In the genomic region with DNA sequence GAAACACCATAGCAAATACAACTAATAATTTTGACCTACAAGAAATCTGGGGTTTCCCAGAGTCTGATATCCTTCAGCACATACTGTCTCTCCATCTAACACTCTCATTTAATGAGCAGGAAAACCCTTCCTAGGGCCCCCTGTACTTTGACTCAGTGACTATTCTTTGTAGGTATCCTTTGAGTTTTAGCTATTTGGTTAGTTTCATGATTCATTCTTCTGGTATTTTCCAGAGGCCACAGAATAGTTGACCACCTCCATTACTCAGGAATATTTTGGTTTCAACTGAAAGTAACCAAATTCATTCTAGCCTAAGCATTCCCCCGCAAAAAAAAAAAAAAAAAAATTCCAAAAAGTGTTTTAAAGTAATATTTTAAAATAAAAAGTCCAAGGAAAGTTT, we compare ENCODE assay signal across 35 cellular contexts.
DNase-seq lines count a peak whose midpoint lies in the region; ATAC-seq and TF ChIP-seq lines count a peak whose summit lies in the region.
"Had no signal": no experiment of that assay in that cellular context is flagged by ENCODE, and none has a peak within 500 bp of the region (broad histone marks: within the 10 kb centered on the region; RNA-seq: fewer than 3 reads in every experiment).

No MANE protein-coding gene starts in this region.

- H3K36me3 Mint-ChIP-seq in MCF 10A (ENCODE audit: insufficient read depth, unreplicated experiment): peaks cover 5% of the 10 kb centered on the region
- H3K36me3 Mint-ChIP-seq: activated naive CD4-positive, alpha-beta T cell treated with anti-CD3 and anti-CD28 coated beads, Interleukin-2, amount 50 U/mL, for 24 hours; CD4-positive, CD25-positive, alpha-beta regulatory T cell; mesothelial cell of epicardium had no signal

- ATAC-seq in GM18907 (IDR thresholded peaks at IDR 0.05; ENCODE audit: unreplicated experiment): no peak
- ATAC-seq: GM12878, sciatic nerve had no signal

- H3K4me1 Mint-ChIP-seq in MCF 10A (ENCODE audit: insufficient read depth, unreplicated experiment): no peaks in the 10 kb centered on the region
- H3K4me1 Mint-ChIP-seq: activated naive CD4-positive, alpha-beta T cell treated with anti-CD3 and anti-CD28 coated beads, Interleukin-2, amount 50 U/mL, for 24 hours; CD4-positive, CD25-positive, alpha-beta regulatory T cell had no signal

- POLR2A ChIA-PET in MCF 10A (lab: Yijun Ruan, JAX): no interaction called here

- H3K36me3 ChIP-seq in breast epithelium (no peaks in the 10 kb centered on the region), SJSA1 (no peaks in the 10 kb centered on the region)
- H3K36me3 ChIP-seq: HAP-1, left ventricle myocardium inferior, neutrophil, Peyer's patch, tibial nerve, WERI-Rb-1 had no signal

- no peak for TF ChIP-seq POLR2A in breast epithelium (IDR thresholded peaks at IDR 0.05)
- no peak for TF ChIP-seq POLR2A in erythroblast (IDR thresholded peaks at IDR 0.05; ENCODE audit: low read length)

- no peak overlapping the region for H3K27ac Mint-ChIP-seq in MCF 10A (ENCODE audit: low read depth, unreplicated experiment)
- H3K27ac Mint-ChIP-seq: activated naive CD4-positive, alpha-beta T cell treated with anti-CD3 and anti-CD28 coated beads, Interleukin-2, amount 50 U/mL, for 24 hours; activated T-helper 2 cell treated with anti-CD3 and anti-CD28 coated beads, Interferon-gamma antibody, Interleukin-2, Interleukin-4, amounts not matched to agents 10 μg/mL and 5 μg/mL and 100 μg/mL, durations not matched to agents 14 hours and 24 hours and 36 hours; CD4-positive, CD25-positive, alpha-beta regulatory T cell; mesothelial cell of epicardium had no signal

- H3K4me1 ChIP-seq in breast epithelium (no peaks in the 10 kb centered on the region), SJSA1 (replicated peaks) (peaks cover 51% of the 10 kb centered on the region)
- H3K4me1 ChIP-seq: HAP-1, left ventricle myocardium inferior, Peyer's patch, tibial nerve had no signal

- no TSS peak for BruUV-seq in MCF 10A (replicated peaks; lab: Mats Ljungman, UMichigan)

- H3K9me3 Mint-ChIP-seq in MCF 10A (ENCODE audit: unreplicated experiment): peaks cover 24% of the 10 kb centered on the region
- H3K9me3 Mint-ChIP-seq: activated naive CD4-positive, alpha-beta T cell treated with anti-CD3 and anti-CD28 coated beads, Interleukin-2, amount 50 U/mL, for 24 hours; activated T-helper 2 cell treated with anti-CD3 and anti-CD28 coated beads, Interferon-gamma antibody, Interleukin-2, Interleukin-4, amounts not matched to agents 10 μg/mL and 5 μg/mL and 100 μg/mL, durations not matched to agents 14 hours and 24 hours and 36 hours had no signal

- peak; percentile 1 for DNase-seq in MCF 10A (ENCODE audit: unreplicated experiment)
- DNase-seq in breast epithelium (ENCODE audit: low spot score in 2 of 2): no peak
- peak in 1 of 2 experiments; percentile 59 for DNase-seq in SJSA1 (ENCODE audit: low read depth in 1 of 2, low spot score in 2 of 2)
- DNase-seq in choroid plexus epithelial cell (ENCODE audit: low read depth): peak; percentile 8
- DNase-seq in erythroblast (lab: John Stamatoyannopoulos, UW): no peak
- DNase-seq in NCI-H2029 (lab: John Stamatoyannopoulos, UW): no peak
- no peak for DNase-seq in stimulated activated CD4-positive, alpha-beta T cell treated with anti-CD3 and anti-CD28 coated beads, Interleukin-1b, Interleukin-23, amount 100 ng/mL, for 48 hours
- DNase-seq: activated CD4-positive, alpha-beta T cell treated with anti-CD3 and anti-CD28 coated beads for 48 hours; AML-193; amygdala; CD4-positive, CD25-positive, alpha-beta regulatory T cell; cortex of kidney; DMS 273 treated with DMSO at 0.1 percent for 48 hours; glutamatergic neuron; Kasumi-1; left ventricle myocardium inferior; NCI-H446; NCI-H774; Peyer's patch; SIG-M5; stimulated activated CD4-positive, alpha-beta T cell treated with anti-CD3 and anti-CD28 coated beads, Interleukin-12 subunit alpha, Interleukin-12 subunit beta, amount 100 ng/mL, for 4 hours; stimulated activated CD4-positive, alpha-beta T cell treated with anti-CD3 and anti-CD28 coated beads, Interleukin-4, amount 100 ng/mL, for 1 hour; SW 1271; T-helper 9 cell; WERI-Rb-1 had no signal

- no peak overlapping the region for H3K4me3 ChIP-seq in breast epithelium
- H3K4me3 ChIP-seq in SJSA1: no peak overlapping the region
- H3K4me3 ChIP-seq in choroid plexus epithelial cell (ENCODE audit: low read depth, low read length): no peak overlapping the region
- H3K4me3 ChIP-seq: GM12878, HAP-1, left ventricle myocardium inferior, Peyer's patch, tibial nerve had no signal

- H3K27me3 Mint-ChIP-seq in MCF 10A (ENCODE audit: insufficient read depth, unreplicated experiment): no peaks in the 10 kb centered on the region
- H3K27me3 Mint-ChIP-seq: CD4-positive, CD25-positive, alpha-beta regulatory T cell had no signal

- H3K27me3 ChIP-seq in breast epithelium (peaks cover 0 to 7% of the 10 kb centered on the region in 2 donors), SJSA1 (replicated peaks) (no peaks in the 10 kb centered on the region)
- H3K27me3 ChIP-seq: neutrophil, Peyer's patch, tibial nerve had no signal

- intact Hi-C loops in MCF 10A (cut with micrococcal nuclease) (no loop called here), breast epithelium (cut with DNase I; ENCODE audit: low total_unique reads) (no loop called here)

- H3K9me3 ChIP-seq in breast epithelium (no peaks in the 10 kb centered on the region), SJSA1 (replicated peaks) (no peaks in the 10 kb centered on the region)
- H3K9me3 ChIP-seq: HAP-1, left ventricle myocardium inferior, neutrophil, Peyer's patch, tibial nerve had no signal

- no peak overlapping the region for H3K4me3 Mint-ChIP-seq in MCF 10A (ENCODE audit: unreplicated experiment)
- H3K4me3 Mint-ChIP-seq: activated naive CD4-positive, alpha-beta T cell treated with anti-CD3 and anti-CD28 coated beads, Interleukin-2, amount 50 U/mL, for 24 hours; CD4-positive, CD25-positive, alpha-beta regulatory T cell; mesothelial cell of epicardium had no signal

- CTCF ChIA-PET in MCF 10A (lab: Yijun Ruan, JAX): no interaction called here

- TF ChIP-seq CTCF in MCF 10A (IDR thresholded peaks at IDR 0.05; ENCODE audit: unreplicated experiment) (no peak), breast epithelium (IDR thresholded peaks at IDR 0.05) (no peak), choroid plexus epithelial cell (conservative IDR thresholded peaks at IDR 0.05; ENCODE audit: low read depth, low read length) (no peak)

- no peak overlapping the region for H3K27ac ChIP-seq in breast epithelium
- peak overlapping the region; percentile 69 for H3K27ac ChIP-seq in SJSA1
- H3K27ac ChIP-seq: 22Rv1, left ventricle myocardium inferior, neutrophil, Peyer's patch, tibial nerve, WERI-Rb-1 had no signal

Comparison
In these comparisons a context has a peak if more than half of its experiments do, and no peak if none do; other contexts are left out.
1. DNase-seq: peak in MCF 10A (single experiment) and choroid plexus epithelial cell (single experiment); none in breast epithelium (0 of 2), erythroblast (0 of 2), NCI-H2029 (single experiment) and stimulated activated CD4-positive, alpha-beta T cell treated with anti-CD3 and anti-CD28 coated beads, Interleukin-1b, Interleukin-23, amount 100 ng/mL, for 48 hours (single experiment).